Comparison of ENCODE assay signal across 14 cellular contexts in the genomic region with DNA sequence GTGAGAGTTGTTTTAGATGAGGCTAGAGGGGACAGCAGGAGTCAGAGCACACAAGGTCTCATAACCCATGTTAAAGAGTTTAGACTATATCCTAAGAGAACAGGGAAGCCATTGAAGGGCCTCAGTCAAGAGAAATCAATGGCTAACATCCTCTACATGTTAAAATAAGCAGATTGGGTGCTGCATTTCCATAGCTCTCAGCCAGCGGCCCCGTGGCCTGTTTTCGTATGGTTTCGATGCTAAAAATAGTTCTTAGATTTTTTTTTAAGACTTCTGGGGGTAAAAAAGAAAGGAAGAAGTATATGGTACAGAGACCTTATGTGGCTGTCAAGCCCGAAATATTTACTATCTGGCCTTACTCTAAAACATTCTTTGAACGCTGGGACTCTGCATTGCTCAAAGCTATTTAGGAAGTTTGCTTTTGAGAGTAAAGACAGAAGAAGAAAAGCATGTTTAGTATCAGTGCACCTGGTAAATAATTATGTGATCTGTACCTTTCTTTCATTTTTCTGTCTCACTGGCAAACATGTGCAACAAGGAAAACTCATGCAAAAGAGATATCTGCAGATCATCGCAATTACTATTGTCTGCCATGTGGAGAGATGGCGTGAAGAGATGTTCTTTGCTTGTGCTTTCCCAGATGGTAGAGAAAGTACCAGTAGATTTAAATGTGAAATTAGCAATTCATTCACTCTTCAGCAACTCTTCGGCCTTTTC. TPM values are rescaled to one million over a fixed set of nuclear protein-coding genes. Genes with fewer than 3 reads are reported as not detected.
A peak's percentile ranks its signal among the peaks of the same experiment; 100 is the strongest.
DNase-seq lines count a peak whose midpoint lies in the region; ATAC-seq and TF ChIP-seq lines count a peak whose summit lies in the region.
"Had no signal": no experiment of that assay in that cellular context is flagged by ENCODE, and none has a peak within 500 bp of the region (broad histone marks: within the 10 kb centered on the region; RNA-seq: fewer than 3 reads in every experiment).

No MANE protein-coding gene starts in this region.

- no peaks in the 10 kb centered on the region for H3K27me3 ChIP-seq in foreskin keratinocyte

- peak overlapping the region; percentile 46 to 87 (median 74) for H3K27ac Mint-ChIP-seq in naive thymus-derived CD8-positive, alpha-beta T cell

- TF ChIP-seq CTCF in foreskin keratinocyte (conservative IDR thresholded peaks at IDR 0.05), result no peak

- no peak overlapping the region for H3K27ac ChIP-seq in foreskin keratinocyte
- H3K27ac ChIP-seq: lower lobe of right lung, thoracic aorta had no signal

- H3K36me3 Mint-ChIP-seq in naive thymus-derived CD8-positive, alpha-beta T cell, result peaks cover 0 to 65% (median 5%) of the 10 kb centered on the region in 3 donors

- peak overlapping the region in 5 of 10 donors; percentile 11 to 55 (median 30) for H3K4me3 Mint-ChIP-seq in naive thymus-derived CD8-positive, alpha-beta T cell

- no peaks in the 10 kb centered on the region for H3K9me3 Mint-ChIP-seq in naive thymus-derived CD8-positive, alpha-beta T cell

- DNase-seq in RPMI8226, result peak; percentile 72
- peak in 1 of 10 donors; percentile 6 for DNase-seq in naive thymus-derived CD8-positive, alpha-beta T cell
- no peak for DNase-seq in foreskin keratinocyte
- no peak for DNase-seq in NCI-H345 (lab: John Stamatoyannopoulos, UW)
- DNase-seq in DMS114 treated with DMSO at 0.1 percent for 48 hours (lab: John Stamatoyannopoulos, UW; ENCODE audit: unreplicated experiment), result no peak
- DNase-seq: COR-L47, lower lobe of right lung, NCI-H2171 treated with DMSO at 0.1 percent for 48 hours, small intestine had no signal

- POLR2A ChIA-PET in naive thymus-derived CD8-positive, alpha-beta T cell (lab: Charles Lee), result no interaction called here

- no peaks in the 10 kb centered on the region for H3K27me3 Mint-ChIP-seq in naive thymus-derived CD8-positive, alpha-beta T cell

- ATAC-seq in GM19324 (IDR thresholded peaks at IDR 0.05; ENCODE audit: low FRiP score, unreplicated experiment), result peak; percentile 49
- peak in 1 of 2 donors; percentile 43 for ATAC-seq in naive thymus-derived CD8-positive, alpha-beta T cell
- ATAC-seq in foreskin keratinocyte, result no peak
- ATAC-seq: lower lobe of right lung, Panc1 had no signal

- peak overlapping the region; percentile 2; the same call in 1 of the 2 replicates for H3K4me3 ChIP-seq in GM08714 (ENCODE audit: low read length)
- H3K4me3 ChIP-seq: lower lobe of right lung, thoracic aorta had no signal

- peaks cover 7% of the 10 kb centered on the region for H3K4me1 ChIP-seq in foreskin keratinocyte

- peaks cover 6 to 47% (median 28%) of the 10 kb centered on the region in 4 donors for H3K4me1 Mint-ChIP-seq in naive thymus-derived CD8-positive, alpha-beta T cell

RNA-seq across cellular contexts. Expression of a gene that starts 8.4 kb away (rescaled TPM):
- 10 to 100 TPM; 23.1 to 23.5 TPM for total RNA-seq in naive thymus-derived CD8-positive, alpha-beta T cell
- 1 to 10 TPM; 3.5 to 5.1 (median 3.7) TPM for polyA plus RNA-seq in naive thymus-derived CD8-positive, alpha-beta T cell
- 2.7 TPM in 2 replicates for total RNA-seq in foreskin keratinocyte
- polyA plus RNA-seq in foreskin keratinocyte, result 0.72 and 1.0 TPM in 2 replicates

RNA-seq across cellular contexts. Expression of a gene that starts 38.8 kb away (rescaled TPM):
- not detected for total RNA-seq in naive thymus-derived CD8-positive, alpha-beta T cell
- not detected for polyA plus RNA-seq in naive thymus-derived CD8-positive, alpha-beta T cell
- not detected in 2 replicates for total RNA-seq in foreskin keratinocyte
- 0.02 and 0.03 TPM in 2 replicates for polyA plus RNA-seq in foreskin keratinocyte
- total RNA-seq: M059J had no signal

RNA-seq across cellular contexts. Expression of a gene that starts 48.7 kb away (rescaled TPM):
- total RNA-seq in naive thymus-derived CD8-positive, alpha-beta T cell, result not detected
- polyA plus RNA-seq in naive thymus-derived CD8-positive, alpha-beta T cell, result not detected
- total RNA-seq in foreskin keratinocyte, result not detected in 2 replicates
- not detected in 2 replicates for polyA plus RNA-seq in foreskin keratinocyte
- total RNA-seq: lower lobe of right lung, M059J, thoracic aorta had no signal
- polyA plus RNA-seq: small intestine had no signal

RNA-seq across cellular contexts. Expression of a gene that starts 49.7 kb away (rescaled TPM):
- 10 to 100 TPM; 10.4 to 13.1 TPM for total RNA-seq in naive thymus-derived CD8-positive, alpha-beta T cell
- 10 to 100 TPM; 23.4 to 26.0 (median 24.7) TPM for polyA plus RNA-seq in naive thymus-derived CD8-positive, alpha-beta T cell
- 48.0 and 57.2 TPM in 2 replicates for total RNA-seq in foreskin keratinocyte
- polyA plus RNA-seq in foreskin keratinocyte, result 89.8 and 91.0 TPM in 2 replicates

RNA-seq across cellular contexts. Expression of a gene that starts 51.6 kb away (rescaled TPM):
- total RNA-seq in naive thymus-derived CD8-positive, alpha-beta T cell, result not detected
- 1 to 10 TPM in 1 of 3 donors, under 1 TPM in 2; 0.25 to 2.1 (median 0.51) TPM for polyA plus RNA-seq in naive thymus-derived CD8-positive, alpha-beta T cell
- total RNA-seq in foreskin keratinocyte, result not detected in 2 replicates
- polyA plus RNA-seq in foreskin keratinocyte, result 0.08 TPM in 1 of 2 replicates, not detected in the other
- total RNA-seq: lower lobe of right lung, M059J, thoracic aorta had no signal
